In genomic region chr14:69501362-69501964, GRCh38 we compare ENCODE assay signal across 1 cellular context.
TF ChIP-seq lines count a peak whose summit lies in the region.

No MANE protein-coding gene starts in this region.

TF ChIP-seq in WTC11, 78 proteins besides CTCF, POLR2A, EP300 and RAD21 (continued from another document):
- TF ChIP-seq HMGXB4 (CRISPR knock-in tag; IDR thresholded peaks at IDR 0.05), result no peak
- no peak for TF ChIP-seq ZNF423 (CRISPR knock-in tag; IDR thresholded peaks at IDR 0.05)
- TF ChIP-seq FOXP4 (CRISPR knock-in tag; IDR thresholded peaks at IDR 0.05), result no peak
- no peak for TF ChIP-seq MLX (CRISPR knock-in tag; IDR thresholded peaks at IDR 0.05)
TF ChIP-seq in WTC11: peak in this region for 0.
